In the genomic region with DNA sequence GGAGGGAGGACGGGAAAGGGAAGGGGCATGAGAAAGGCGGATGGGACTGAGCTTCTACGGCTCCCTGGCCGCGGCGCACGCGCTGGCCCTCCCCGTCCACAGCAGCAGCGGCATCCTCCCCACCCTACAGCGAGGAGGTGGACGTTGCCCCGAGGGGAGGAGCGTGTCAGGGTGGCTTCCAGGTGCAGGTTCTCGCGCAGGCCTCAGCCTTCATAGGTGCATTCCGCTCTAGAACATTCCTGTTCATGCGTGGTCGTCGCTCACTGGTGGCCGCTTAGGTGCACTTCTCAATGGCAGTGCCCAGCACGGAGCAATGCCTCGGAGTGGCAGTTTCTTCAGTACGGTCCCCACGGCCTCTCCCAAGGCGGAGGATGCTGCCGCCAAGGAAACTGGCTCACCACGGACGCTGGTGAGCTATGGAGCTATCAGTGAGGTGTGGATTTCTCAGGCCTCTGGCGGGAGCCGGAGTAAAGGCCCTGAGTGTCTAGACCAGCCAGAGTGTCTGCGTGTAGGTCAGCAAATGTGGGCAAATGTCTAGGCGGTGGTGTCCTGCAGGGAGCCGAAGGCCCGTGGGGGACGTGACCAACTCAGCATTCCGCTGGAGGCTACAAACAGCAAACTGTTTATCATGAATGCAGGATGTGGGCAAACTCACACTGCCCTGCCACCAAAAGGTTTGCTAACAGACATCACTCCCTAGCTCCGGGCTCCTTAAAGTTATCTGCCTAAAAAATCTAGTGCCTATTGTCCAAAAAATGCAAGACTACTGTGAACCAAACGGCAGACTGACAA, we compare ENCODE assay signal across 17 cellular contexts. TPM values are rescaled to one million over a fixed set of nuclear protein-coding genes. Genes with fewer than 3 reads are reported as not detected.
A peak's percentile ranks its signal among the peaks of the same experiment; 100 is the strongest.
DNase-seq lines count a peak whose midpoint lies in the region; ATAC-seq and TF ChIP-seq lines count a peak whose summit lies in the region.
"Had no signal": no experiment of that assay in that cellular context is flagged by ENCODE, and none has a peak within 500 bp of the region (broad histone marks: within the 10 kb centered on the region; RNA-seq: fewer than 3 reads in every experiment).

No MANE protein-coding gene starts in this region.

- H3K4me3 ChIP-seq in BLaER1 (peak overlapping the region; percentile 68), OCI-LY3 (ENCODE audit: low read length) (peak overlapping the region; percentile 78), esophagus squamous epithelium (peak overlapping the region; percentile 16 to 62 (median 44)), thyroid gland (replicated peaks in 1 of 3) (peak overlapping the region in 1 of 3 donors; percentile 23)

- H3K36me3 ChIP-seq in BLaER1, result 0 out of 2 replicates have a peak, but pooled peaks cover 7% of the 10 kb centered on the region
- H3K36me3 ChIP-seq in OCI-LY3 (replicated peaks; ENCODE audit: low read depth, low read length), result peaks cover 13% of the 10 kb centered on the region
- H3K36me3 ChIP-seq in esophagus squamous epithelium, result no peaks in the 10 kb centered on the region
- no peaks in the 10 kb centered on the region for H3K36me3 ChIP-seq in thyroid gland
- H3K36me3 ChIP-seq: ascending aorta, BE2C had no signal

- peak overlapping the region; percentile 66 for H3K9ac ChIP-seq in BLaER1
- peak overlapping the region; percentile 60; the same call in 1 of the 2 replicates for H3K9ac ChIP-seq in OCI-LY3 (ENCODE audit: low read length)
- H3K9ac ChIP-seq: GM23248, KMS-11, SK-N-SH had no signal

- H3K27me3 ChIP-seq in BLaER1, result no peaks in the 10 kb centered on the region
- H3K27me3 ChIP-seq in OCI-LY3 (ENCODE audit: low read depth, low read length), result no peaks in the 10 kb centered on the region
- H3K27me3 ChIP-seq in esophagus squamous epithelium, result peaks cover 0 to 57% (median 0%) of the 10 kb centered on the region in 4 donors
- no peaks in the 10 kb centered on the region for H3K27me3 ChIP-seq in thyroid gland
- H3K27me3 ChIP-seq: ascending aorta, BE2C had no signal

- H3K9me3 Mint-ChIP-seq in naive B cell, result peaks cover 0 to 4% (median 0%) of the 10 kb centered on the region in 7 donors
- no peaks in the 10 kb centered on the region for H3K9me3 Mint-ChIP-seq in effector memory CD8-positive, alpha-beta T cell

- H3K27ac ChIP-seq in BLaER1 (peak overlapping the region; percentile 76), OCI-LY3 (ENCODE audit: low read length) (no peak overlapping the region), esophagus squamous epithelium (no peak overlapping the region), thyroid gland (no peak overlapping the region)
- H3K27ac ChIP-seq: ascending aorta, GM23248, KMS-11 had no signal

- no peak overlapping the region for H2AFZ ChIP-seq in OCI-LY3 (ENCODE audit: low read depth, low read length)
- H2AFZ ChIP-seq: GM23248 had no signal

- 58 to 66% methylated on average over 22 to 28 of the region's 39 CpGs for WGBS in esophagus squamous epithelium, 2 donors
- whole genome bisulfite sequencing in thyroid gland, 2 donors, result 80 to 81% methylated on average over 34 of the region's 39 CpGs

- H3K4me3 Mint-ChIP-seq in naive B cell, result peak overlapping the region in 7 of 8 donors; percentile 56 to 85 (median 78)
- no peak overlapping the region for H3K4me3 Mint-ChIP-seq in effector memory CD8-positive, alpha-beta T cell

- DNase-seq in esophagus squamous epithelium (lab: John Stamatoyannopoulos, UW) (no peak), naive B cell (no peak), ureter (ENCODE audit: low spot score) (no peak), SK-N-DZ (ENCODE audit: low spot score) (no peak), thyroid gland (no peak)
- no peak for DNase-seq in effector memory CD8-positive, alpha-beta T cell
- DNase-seq: activated CD4-positive, CD25-positive, alpha-beta regulatory T cell; activated T-cell treated with anti-CD3 and anti-CD28 coated beads, Interleukin-2, amount 50 U/mL, for 1 hour; BE2C; NCI-H1930; NCI-H82 had no signal

- no peaks in the 10 kb centered on the region for H3K79me2 ChIP-seq in OCI-LY3 (ENCODE audit: low read length)

- H3K4me2 ChIP-seq in BLaER1 (peak overlapping the region; percentile 97), OCI-LY3 (ENCODE audit: low read length) (peak overlapping the region; percentile 96)
- H3K4me2 ChIP-seq: KMS-11, SK-N-SH had no signal

- H3K4me1 ChIP-seq in BLaER1 (peaks cover 65% of the 10 kb centered on the region), OCI-LY3 (ENCODE audit: low read length) (peaks cover 32% of the 10 kb centered on the region), esophagus squamous epithelium (peaks cover 6 to 24% (median 8%) of the 10 kb centered on the region in 3 donors), thyroid gland (peaks cover 9 to 10% of the 10 kb centered on the region in 2 donors)

- peaks cover 0 to 14% (median 9%) of the 10 kb centered on the region in 3 donors for H3K4me1 Mint-ChIP-seq in naive B cell
- no peaks in the 10 kb centered on the region for H3K4me1 Mint-ChIP-seq in effector memory CD8-positive, alpha-beta T cell (ENCODE audit: low read depth in 2 of 2)

- peaks cover 63 to 74% (median 68%) of the 10 kb centered on the region in 3 donors for H3K27me3 Mint-ChIP-seq in naive B cell
- H3K27me3 Mint-ChIP-seq in effector memory CD8-positive, alpha-beta T cell, result peaks cover 61 to 91% of the 10 kb centered on the region in 2 donors

- TF ChIP-seq POLR2A in esophagus squamous epithelium (IDR thresholded peaks at IDR 0.05) (no peak), thyroid gland (IDR thresholded peaks at IDR 0.05) (no peak)

- peaks cover 10% of the 10 kb centered on the region for H3K9me3 ChIP-seq in BLaER1
- peaks cover 3% of the 10 kb centered on the region; the same call in 1 of the 2 replicates for H3K9me3 ChIP-seq in OCI-LY3 (ENCODE audit: insufficient read depth, low read length)
- H3K9me3 ChIP-seq in esophagus squamous epithelium, result no peaks in the 10 kb centered on the region
- no peaks in the 10 kb centered on the region for H3K9me3 ChIP-seq in thyroid gland
- H3K9me3 ChIP-seq: ascending aorta, BE2C, SK-N-SH had no signal

- intact Hi-C loops in esophagus squamous epithelium (cut with DNase I) (no loop called here), thyroid gland (cut with DNase I) (no loop called here)

- no peak for TF ChIP-seq CTCF in OCI-LY3 (IDR thresholded peaks at IDR 0.05; ENCODE audit: low read depth, low read length)
- no peak for TF ChIP-seq CTCF in esophagus squamous epithelium (IDR thresholded peaks at IDR 0.05)
- TF ChIP-seq CTCF in thyroid gland (IDR thresholded peaks at IDR 0.05), result no peak

- no peak overlapping the region for H3K27ac Mint-ChIP-seq in naive B cell
- no peak overlapping the region for H3K27ac Mint-ChIP-seq in effector memory CD8-positive, alpha-beta T cell

- no peak for ATAC-seq in naive B cell (ENCODE audit: low read depth in 2 of 2)
- ATAC-seq in effector memory CD8-positive, alpha-beta T cell (replicated peaks), result no peak

- peaks cover 0 to 4% of the 10 kb centered on the region in 2 donors for H3K36me3 Mint-ChIP-seq in naive B cell
- H3K36me3 Mint-ChIP-seq in effector memory CD8-positive, alpha-beta T cell (ENCODE audit: insufficient read depth), result no peaks in the 10 kb centered on the region

- H4K20me1 ChIP-seq in BLaER1 (no peaks in the 10 kb centered on the region), OCI-LY3 (ENCODE audit: insufficient read depth, low read length) (no peaks in the 10 kb centered on the region)

RNA-seq across cellular contexts. Expression of a gene that starts 29.4 kb away (rescaled TPM):
- total RNA-seq in esophagus squamous epithelium, result 100 to 1,000 TPM in 3 of 4 donors, 10 to 100 TPM in 1; 93.8 to 250 (median 204) TPM
- 1 to 10 TPM in 5 of 6 donors, under 1 TPM in 1; 0.71 to 5.4 (median 2.6) TPM for polyA plus RNA-seq in naive B cell (ENCODE audit: low read depth in 6 of 6)
- total RNA-seq in ureter, result 168 TPM
- 33.0 and 40.3 TPM in 2 replicates for polyA plus RNA-seq in SK-N-DZ (2014; cell fraction: cytosol; rRNA removed)
- 77.8 and 122 TPM in 2 replicates for polyA plus RNA-seq in SK-N-DZ (2014; cell fraction: nucleus; rRNA removed)
- total RNA-seq in thyroid gland, result 100 to 1,000 TPM; 196 to 311 (median 224) TPM

Comparison
In these comparisons a context has a peak if more than half of its experiments do, and no peak if none do; other contexts are left out.
1. H3K4me3 Mint-ChIP-seq: peak in naive B cell (7 of 8); none in effector memory CD8-positive, alpha-beta T cell (0 of 2).